1 cellular context compared by ENCODE assay signal in genomic region chr2:99905025-99905424, GRCh38.
TF ChIP-seq lines count a peak whose summit lies in the region.

No MANE protein-coding gene starts in this region.

TF ChIP-seq in IMR-90, 13 proteins besides CTCF, POLR2A, EP300 and RAD21:
- TF ChIP-seq RCOR1 (IDR thresholded peaks at IDR 0.05; ENCODE audit: insufficient replicate concordance, low read length) (no peak), USF2 (IDR thresholded peaks at IDR 0.05; ENCODE audit: low read depth, low read length) (no peak), NFE2L2 (IDR thresholded peaks at IDR 0.05; ENCODE audit: low read depth, low read length) (no peak), MAFK (IDR thresholded peaks at IDR 0.05; ENCODE audit: low read depth, low read length) (no peak), MXI1 (IDR thresholded peaks at IDR 0.05; ENCODE audit: borderline replicate concordance, low read depth, low read length) (no peak)
